In the genomic region with DNA sequence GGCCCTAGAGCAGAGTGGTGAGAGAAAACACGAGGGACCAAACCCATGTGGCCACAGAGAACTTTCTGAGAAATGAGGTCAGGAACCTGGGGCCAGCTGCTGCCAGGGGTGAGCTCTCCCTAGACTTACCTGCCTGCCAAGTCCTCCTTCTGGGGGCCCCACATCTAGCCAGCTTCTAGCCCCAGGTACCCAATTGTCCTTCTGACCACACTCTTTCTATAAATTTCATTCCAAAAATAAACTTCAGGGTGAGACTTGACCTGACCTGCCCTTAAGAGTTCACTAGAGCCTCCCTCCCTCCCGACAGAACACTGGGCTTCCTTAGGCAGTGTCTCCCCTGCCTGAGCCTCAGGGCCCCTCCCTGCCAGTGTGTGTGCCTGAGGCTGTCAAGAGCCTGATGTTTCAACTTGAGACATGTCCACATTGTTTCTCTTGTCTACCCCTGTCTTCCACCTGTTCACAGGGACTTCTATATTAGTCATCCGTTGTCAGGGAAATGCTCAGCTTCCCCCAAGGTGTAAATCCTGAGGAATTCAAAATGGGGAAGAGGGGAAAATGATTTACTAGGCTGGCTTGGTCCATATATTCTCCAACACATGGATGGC, we compare ENCODE assay signal across 29 cellular contexts.
DNase-seq lines count a peak whose midpoint lies in the region; ATAC-seq and TF ChIP-seq lines count a peak whose summit lies in the region.
"Had no signal": no experiment of that assay in that cellular context is flagged by ENCODE, and none has a peak within 500 bp of the region (broad histone marks: within the 10 kb centered on the region; RNA-seq: fewer than 3 reads in every experiment).

No MANE protein-coding gene starts in this region.

- CTCF ChIA-PET in mammary epithelial cell (lab: Charles Lee; ENCODE audit: low non-redundant PET): no interaction called here

- no peak for ATAC-seq in natural killer cell treated with Interleukin-12 subunit alpha and Interleukin-12 subunit beta and Interleukin-15 and Interleukin-18, amount 100 ng/mL, for 72 hours
- no peak for ATAC-seq in natural killer cell
- no peak for ATAC-seq in HG02884 (IDR thresholded peaks at IDR 0.05; ENCODE audit: unreplicated experiment)
- ATAC-seq: left ventricle myocardium superior; naive thymus-derived CD4-positive, alpha-beta T cell; Panc1; stimulated activated naive B cell treated with anti-CD40 and anti-IgM and Interleukin-4, amounts not matched to agents 10 μg/mL and 1 μg/mL and 100 μg/mL, for 72 hours had no signal

- H2AFZ ChIP-seq in mammary epithelial cell (ENCODE audit: low read depth, low read length): no peak overlapping the region

- H3K9me3 ChIP-seq in mammary epithelial cell (replicated peaks; ENCODE audit: insufficient read depth, low read length): no peaks in the 10 kb centered on the region

- H3K4me3 ChIP-seq in mammary epithelial cell (replicated peaks in 1 of 3; ENCODE audit: insufficient read depth in 1 of 3, low read depth in 2 of 3, low read length in 3 of 3): no peak overlapping the region
- H3K4me3 ChIP-seq: SJCRH30 had no signal

- no peaks in the 10 kb centered on the region for H3K4me1 Mint-ChIP-seq in natural killer cell treated with Interleukin-12 subunit alpha and Interleukin-12 subunit beta and Interleukin-15 and Interleukin-18, amount 100 ng/mL, for 72 hours (ENCODE audit: low read depth in 2 of 2)
- H3K4me1 Mint-ChIP-seq in natural killer cell: no peaks in the 10 kb centered on the region
- H3K4me1 Mint-ChIP-seq: activated naive CD4-positive, alpha-beta T cell treated with anti-CD3 and anti-CD28 coated beads, Interleukin-2, amount 50 U/mL, for 24 hours; CD14-positive monocyte had no signal

- H3K36me3 Mint-ChIP-seq in natural killer cell treated with Interleukin-12 subunit alpha and Interleukin-12 subunit beta and Interleukin-15 and Interleukin-18, amount 100 ng/mL, for 72 hours: peaks cover 7% of the 10 kb centered on the region
- H3K36me3 Mint-ChIP-seq in natural killer cell: no peaks in the 10 kb centered on the region
- H3K36me3 Mint-ChIP-seq: activated naive CD4-positive, alpha-beta T cell treated with anti-CD3 and anti-CD28 coated beads, Interleukin-2, amount 50 U/mL, for 24 hours; CD14-positive monocyte; naive thymus-derived CD4-positive, alpha-beta T cell; type B pancreatic cell had no signal

- in situ Hi-C loops in mammary epithelial cell (cut with MboI; ENCODE audit: low sequenced_read_pairs in 2 of 2): no loop called here

- H3K36me3 ChIP-seq in mammary epithelial cell (ENCODE audit: insufficient read depth, low read length): no peaks in the 10 kb centered on the region
- H3K36me3 ChIP-seq: SJCRH30 had no signal

- H3K9me3 Mint-ChIP-seq in natural killer cell treated with Interleukin-12 subunit alpha and Interleukin-12 subunit beta and Interleukin-15 and Interleukin-18, amount 100 ng/mL, for 72 hours: no peaks in the 10 kb centered on the region
- H3K9me3 Mint-ChIP-seq in natural killer cell: no peaks in the 10 kb centered on the region
- H3K9me3 Mint-ChIP-seq: activated T-helper 2 cell treated with anti-CD3 and anti-CD28 coated beads, Interferon-gamma antibody, Interleukin-2, Interleukin-4, amounts not matched to agents 10 μg/mL and 5 μg/mL and 100 μg/mL, durations not matched to agents 14 hours and 24 hours and 36 hours had no signal

- H3K9ac ChIP-seq in mammary epithelial cell (ENCODE audit: insufficient read depth, low read length): no peak overlapping the region

- no peak overlapping the region for H3K4me2 ChIP-seq in mammary epithelial cell (ENCODE audit: insufficient read depth, low read depth, low read length)

- no peaks in the 10 kb centered on the region for H3K79me2 ChIP-seq in mammary epithelial cell (ENCODE audit: insufficient read depth, low read length)

- no peak overlapping the region for H3K27ac ChIP-seq in mammary epithelial cell (ENCODE audit: insufficient read depth, low read depth, low read length)
- H3K27ac ChIP-seq: SJCRH30 had no signal

- H3K4me1 ChIP-seq in mammary epithelial cell (ENCODE audit: insufficient read depth, low read length): no peaks in the 10 kb centered on the region

- WGBS in mammary epithelial cell (ENCODE audit: low coverage, missing lambda C conversion rate): 4% methylated on average over 3 of the region's 3 CpGs

- peaks cover 14 to 29% of the 10 kb centered on the region in 2 donors for H3K27me3 Mint-ChIP-seq in natural killer cell treated with Interleukin-12 subunit alpha and Interleukin-12 subunit beta and Interleukin-15 and Interleukin-18, amount 100 ng/mL, for 72 hours
- peaks cover 15 to 33% of the 10 kb centered on the region in 2 donors for H3K27me3 Mint-ChIP-seq in natural killer cell (ENCODE audit: low read depth in 2 of 2)
- H3K27me3 Mint-ChIP-seq: activated naive CD4-positive, alpha-beta T cell treated with anti-CD3 and anti-CD28 coated beads, Interleukin-2, amount 50 U/mL, for 24 hours had no signal

- TF ChIP-seq CTCF in natural killer cell (IDR thresholded peaks at IDR 0.05): no peak
- no peak for TF ChIP-seq CTCF in mammary epithelial cell (conservative IDR thresholded peaks at IDR 0.05 in 1 of 2, IDR thresholded peaks at IDR 0.05 in 1 of 2; ENCODE audit: extremely low read depth in 1 of 2, insufficient read depth in 1 of 2, low read depth in 1 of 2, low read length in 2 of 2)

- no peaks in the 10 kb centered on the region for H3K27me3 ChIP-seq in mammary epithelial cell (ENCODE audit: insufficient read depth, low read length)
- H3K27me3 ChIP-seq: SJCRH30 had no signal

- no peak overlapping the region for H3K27ac Mint-ChIP-seq in natural killer cell treated with Interleukin-12 subunit alpha and Interleukin-12 subunit beta and Interleukin-15 and Interleukin-18, amount 100 ng/mL, for 72 hours
- no peak overlapping the region for H3K27ac Mint-ChIP-seq in natural killer cell
- H3K27ac Mint-ChIP-seq: activated T-helper 2 cell treated with anti-CD3 and anti-CD28 coated beads, Interferon-gamma antibody, Interleukin-2, Interleukin-4, amounts not matched to agents 10 μg/mL and 5 μg/mL and 100 μg/mL, durations not matched to agents 14 hours and 24 hours and 36 hours; CD14-positive monocyte; mesothelial cell of epicardium; naive thymus-derived CD4-positive, alpha-beta T cell; stimulated activated naive B cell treated with anti-CD40 and anti-IgM and Interleukin-4, amounts not matched to agents 10 μg/mL and 1 μg/mL and 100 μg/mL, for 72 hours; type B pancreatic cell had no signal

- peak; percentile 46 for DNase-seq in natural killer cell treated with Interleukin-12 subunit alpha and Interleukin-12 subunit beta and Interleukin-15 and Interleukin-18, amount 100 ng/mL, for 72 hours (ENCODE audit: low spot score)
- no peak for DNase-seq in natural killer cell
- DNase-seq in mammary epithelial cell: peak; percentile 56
- peak; percentile 81 for DNase-seq in kidney tubule cell (ENCODE audit: low spot score)
- DNase-seq in HCEC 1CT: no peak
- DNase-seq in C1 segment of cervical spinal cord (lab: John Stamatoyannopoulos, UW): no peak
- DNase-seq in DMS 273 (lab: John Stamatoyannopoulos, UW; ENCODE audit: unreplicated experiment): no peak
- DNase-seq: activated CD4-positive, alpha-beta T cell treated with anti-CD3 and anti-CD28 coated beads for 48 hours; activated T-cell treated with anti-CD3 and anti-CD28 coated beads for 4 hours; amniotic stem cell; Calu3; GOT3; KG1; left ventricle myocardium superior; naive thymus-derived CD4-positive, alpha-beta T cell; NCI-H1417 treated with DMSO at 0.1 percent for 48 hours; NCI-H2081; NCI-H226; stimulated activated naive B cell treated with anti-CD40 and anti-IgM and Interleukin-4, amounts not matched to agents 10 μg/mL and 1 μg/mL and 100 μg/mL, for 72 hours; substantia nigra had no signal

- dilution Hi-C loops in mammary epithelial cell (cut with HindIII; ENCODE audit: low sequenced_read_pairs): no loop called here

- no peak overlapping the region for H3K4me3 Mint-ChIP-seq in natural killer cell treated with Interleukin-12 subunit alpha and Interleukin-12 subunit beta and Interleukin-15 and Interleukin-18, amount 100 ng/mL, for 72 hours
- no peak overlapping the region for H3K4me3 Mint-ChIP-seq in natural killer cell
- H3K4me3 Mint-ChIP-seq: activated naive CD4-positive, alpha-beta T cell treated with anti-CD3 and anti-CD28 coated beads, Interleukin-2, amount 50 U/mL, for 24 hours; brain; CD14-positive monocyte; mesothelial cell of epicardium; naive thymus-derived CD4-positive, alpha-beta T cell; stimulated activated naive B cell treated with anti-CD40 and anti-IgM and Interleukin-4, amounts not matched to agents 10 μg/mL and 1 μg/mL and 100 μg/mL, for 72 hours; type B pancreatic cell had no signal

- BruUV-seq in mammary epithelial cell (replicated peaks; lab: Mats Ljungman, UMichigan): no TSS peak

- intact Hi-C loops in natural killer cell (cut with micrococcal nuclease): no loop called here
- intact Hi-C loops in mammary epithelial cell (cut with micrococcal nuclease): loop anchor here (10.0 kb wide), 1 partner anchor 64 kb away; no protein-coding TSS in a partner anchor

- no peaks in the 10 kb centered on the region for H4K20me1 ChIP-seq in mammary epithelial cell (ENCODE audit: insufficient read depth, low read length)

Comparison
In these comparisons a context has a peak if more than half of its experiments do, and no peak if none do; other contexts are left out.
1. DNase-seq: peak in natural killer cell treated with Interleukin-12 subunit alpha and Interleukin-12 subunit beta and Interleukin-15 and Interleukin-18, amount 100 ng/mL, for 72 hours (single experiment), mammary epithelial cell (single experiment) and kidney tubule cell (single experiment); none in natural killer cell (single experiment), HCEC 1CT (single experiment), C1 segment of cervical spinal cord (0 of 14) and DMS 273 (single experiment).